Comparison of ENCODE assay signal across 9 cellular contexts in genomic region chr13:41622545-41623429, GRCh38.
A peak's percentile ranks its signal among the peaks of the same experiment; 100 is the strongest.
DNase-seq lines count a peak whose midpoint lies in the region; TF ChIP-seq lines count a peak whose summit lies in the region.
"Had no signal": no experiment of that assay in that cellular context is flagged by ENCODE, and none has a peak within 500 bp of the region (broad histone marks: within the 10 kb centered on the region; RNA-seq: fewer than 3 reads in every experiment).

No MANE protein-coding gene starts in this region.

- 59 to 76% (median 63%) methylated on average over 6 of the region's 6 CpGs for WGBS in ovary, 3 donors

- TF ChIP-seq CTCF in ovary (IDR thresholded peaks at IDR 0.05), result no peak

- H3K4me1 ChIP-seq in ACC112 (ENCODE audit: control insufficient read depth, insufficient read depth, low read length, unreplicated experiment) (peaks cover 13% of the 10 kb centered on the region), ovary (ENCODE audit: insufficient read depth) (no peaks in the 10 kb centered on the region)
- H3K4me1 ChIP-seq: A549 had no signal

- H3K36me3 ChIP-seq in ACC112 (ENCODE audit: insufficient read depth, low read length) (no peaks in the 10 kb centered on the region), ovary (no peaks in the 10 kb centered on the region)

- no peaks in the 10 kb centered on the region for H3K9me3 ChIP-seq in ovary

- no peak for TF ChIP-seq EP300 in ovary (IDR thresholded peaks at IDR 0.05)

- intact Hi-C loops in ovary (cut with DNase I), result no loop called here

- no peaks in the 10 kb centered on the region for H3K79me2 ChIP-seq in ACC112 (ENCODE audit: control insufficient read depth, insufficient read depth, low read length, unreplicated experiment)

- H3K27me3 ChIP-seq in ACC112 (ENCODE audit: insufficient read depth, low read length) (no peaks in the 10 kb centered on the region), ovary (no peaks in the 10 kb centered on the region)

- no peak overlapping the region for H2AFZ ChIP-seq in ACC112 (ENCODE audit: low read length, unreplicated experiment)

- DNase-seq in M059J (ENCODE audit: low read depth) (peak; percentile 47), fibroblast of gingiva (ENCODE audit: low read depth) (peak; percentile 38), myocyte (ENCODE audit: low read depth) (peak; percentile 32), dedifferentiated amniotic fluid mesenchymal stem cell (ENCODE audit: extremely low spot score) (no peak), ovary (no peak), NCI-H146 (lab: John Stamatoyannopoulos, UW) (no peak), UCSD-AML1 (lab: John Stamatoyannopoulos, UW; ENCODE audit: unreplicated experiment) (no peak)

- no peak for TF ChIP-seq POLR2A in ovary (IDR thresholded peaks at IDR 0.05)

- peak overlapping the region; percentile 42 for H3K27ac ChIP-seq in ACC112 (ENCODE audit: low read depth, low read length)
- no peak overlapping the region for H3K27ac ChIP-seq in ovary
- H3K27ac ChIP-seq: A549 had no signal

- no peak overlapping the region for H3K4me3 ChIP-seq in ACC112 (ENCODE audit: low read depth, low read length)
- H3K4me3 ChIP-seq in ovary, result no peak overlapping the region
- H3K4me3 ChIP-seq: A549 had no signal

Comparison
In these comparisons a context has a peak if more than half of its experiments do, and no peak if none do; other contexts are left out.
1. DNase-seq: peak in M059J (single experiment), fibroblast of gingiva (single experiment) and myocyte (single experiment); none in dedifferentiated amniotic fluid mesenchymal stem cell (single experiment), ovary (0 of 5), NCI-H146 (single experiment) and UCSD-AML1 (single experiment).